1 cellular context compared by ENCODE assay signal in the genomic region with DNA sequence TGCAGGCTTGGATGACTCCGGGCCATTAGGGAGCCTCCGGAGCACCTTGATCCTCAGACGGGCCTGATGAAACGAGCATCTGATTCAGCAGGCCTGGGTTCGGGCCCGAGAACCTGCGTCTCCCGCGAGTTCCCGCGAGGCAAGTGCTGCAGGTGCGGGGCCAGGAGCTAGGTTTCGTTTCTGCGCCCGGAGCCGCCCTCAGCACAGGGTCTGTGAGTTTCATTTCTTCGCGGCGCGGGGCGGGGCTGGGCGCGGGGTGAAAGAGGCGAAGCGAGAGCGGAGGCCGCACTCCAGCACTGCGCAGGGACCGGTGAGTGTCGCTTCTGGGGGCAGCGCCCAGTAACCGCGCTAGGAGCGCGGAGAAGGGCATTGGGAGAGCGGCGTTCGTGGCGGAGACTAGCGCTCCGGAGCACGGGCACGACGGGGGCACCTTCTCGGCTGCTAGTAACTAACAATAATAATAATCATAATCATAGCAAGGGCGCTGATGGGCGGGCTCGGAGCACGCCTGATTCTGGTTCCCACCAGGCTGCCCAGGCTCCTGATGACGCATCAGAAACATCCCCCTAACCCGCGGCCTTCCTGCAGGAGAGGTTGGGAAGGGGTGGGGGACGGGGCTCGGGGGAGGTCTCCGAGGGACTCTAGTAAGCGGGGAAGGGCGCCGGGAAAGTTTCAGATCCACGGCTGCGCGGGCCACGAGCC.
A peak's percentile ranks its signal among the peaks of the same experiment; 100 is the strongest.
TF ChIP-seq lines count a peak whose summit lies in the region.

Gene MX1, plus strand, starts transcription at position 286 of the 702 bp plus-strand sequence. CDS start 5,832 bp downstream, outside the sequence.

TF ChIP-seq in GM23338, 12 proteins besides CTCF, POLR2A, EP300 and RAD21:
- TF ChIP-seq REST (IDR thresholded peaks at IDR 0.05; ENCODE audit: unreplicated experiment) (no peak), EZH2phosphoT487 (IDR thresholded peaks at IDR 0.05; ENCODE audit: unreplicated experiment) (no peak), EZH2 (IDR thresholded peaks at IDR 0.05; ENCODE audit: low read depth, unreplicated experiment) (peak; percentile 31), STAT1 (IDR thresholded peaks at IDR 0.05; ENCODE audit: unreplicated experiment) (no peak)
- TF ChIP-seq, protein P1, sequence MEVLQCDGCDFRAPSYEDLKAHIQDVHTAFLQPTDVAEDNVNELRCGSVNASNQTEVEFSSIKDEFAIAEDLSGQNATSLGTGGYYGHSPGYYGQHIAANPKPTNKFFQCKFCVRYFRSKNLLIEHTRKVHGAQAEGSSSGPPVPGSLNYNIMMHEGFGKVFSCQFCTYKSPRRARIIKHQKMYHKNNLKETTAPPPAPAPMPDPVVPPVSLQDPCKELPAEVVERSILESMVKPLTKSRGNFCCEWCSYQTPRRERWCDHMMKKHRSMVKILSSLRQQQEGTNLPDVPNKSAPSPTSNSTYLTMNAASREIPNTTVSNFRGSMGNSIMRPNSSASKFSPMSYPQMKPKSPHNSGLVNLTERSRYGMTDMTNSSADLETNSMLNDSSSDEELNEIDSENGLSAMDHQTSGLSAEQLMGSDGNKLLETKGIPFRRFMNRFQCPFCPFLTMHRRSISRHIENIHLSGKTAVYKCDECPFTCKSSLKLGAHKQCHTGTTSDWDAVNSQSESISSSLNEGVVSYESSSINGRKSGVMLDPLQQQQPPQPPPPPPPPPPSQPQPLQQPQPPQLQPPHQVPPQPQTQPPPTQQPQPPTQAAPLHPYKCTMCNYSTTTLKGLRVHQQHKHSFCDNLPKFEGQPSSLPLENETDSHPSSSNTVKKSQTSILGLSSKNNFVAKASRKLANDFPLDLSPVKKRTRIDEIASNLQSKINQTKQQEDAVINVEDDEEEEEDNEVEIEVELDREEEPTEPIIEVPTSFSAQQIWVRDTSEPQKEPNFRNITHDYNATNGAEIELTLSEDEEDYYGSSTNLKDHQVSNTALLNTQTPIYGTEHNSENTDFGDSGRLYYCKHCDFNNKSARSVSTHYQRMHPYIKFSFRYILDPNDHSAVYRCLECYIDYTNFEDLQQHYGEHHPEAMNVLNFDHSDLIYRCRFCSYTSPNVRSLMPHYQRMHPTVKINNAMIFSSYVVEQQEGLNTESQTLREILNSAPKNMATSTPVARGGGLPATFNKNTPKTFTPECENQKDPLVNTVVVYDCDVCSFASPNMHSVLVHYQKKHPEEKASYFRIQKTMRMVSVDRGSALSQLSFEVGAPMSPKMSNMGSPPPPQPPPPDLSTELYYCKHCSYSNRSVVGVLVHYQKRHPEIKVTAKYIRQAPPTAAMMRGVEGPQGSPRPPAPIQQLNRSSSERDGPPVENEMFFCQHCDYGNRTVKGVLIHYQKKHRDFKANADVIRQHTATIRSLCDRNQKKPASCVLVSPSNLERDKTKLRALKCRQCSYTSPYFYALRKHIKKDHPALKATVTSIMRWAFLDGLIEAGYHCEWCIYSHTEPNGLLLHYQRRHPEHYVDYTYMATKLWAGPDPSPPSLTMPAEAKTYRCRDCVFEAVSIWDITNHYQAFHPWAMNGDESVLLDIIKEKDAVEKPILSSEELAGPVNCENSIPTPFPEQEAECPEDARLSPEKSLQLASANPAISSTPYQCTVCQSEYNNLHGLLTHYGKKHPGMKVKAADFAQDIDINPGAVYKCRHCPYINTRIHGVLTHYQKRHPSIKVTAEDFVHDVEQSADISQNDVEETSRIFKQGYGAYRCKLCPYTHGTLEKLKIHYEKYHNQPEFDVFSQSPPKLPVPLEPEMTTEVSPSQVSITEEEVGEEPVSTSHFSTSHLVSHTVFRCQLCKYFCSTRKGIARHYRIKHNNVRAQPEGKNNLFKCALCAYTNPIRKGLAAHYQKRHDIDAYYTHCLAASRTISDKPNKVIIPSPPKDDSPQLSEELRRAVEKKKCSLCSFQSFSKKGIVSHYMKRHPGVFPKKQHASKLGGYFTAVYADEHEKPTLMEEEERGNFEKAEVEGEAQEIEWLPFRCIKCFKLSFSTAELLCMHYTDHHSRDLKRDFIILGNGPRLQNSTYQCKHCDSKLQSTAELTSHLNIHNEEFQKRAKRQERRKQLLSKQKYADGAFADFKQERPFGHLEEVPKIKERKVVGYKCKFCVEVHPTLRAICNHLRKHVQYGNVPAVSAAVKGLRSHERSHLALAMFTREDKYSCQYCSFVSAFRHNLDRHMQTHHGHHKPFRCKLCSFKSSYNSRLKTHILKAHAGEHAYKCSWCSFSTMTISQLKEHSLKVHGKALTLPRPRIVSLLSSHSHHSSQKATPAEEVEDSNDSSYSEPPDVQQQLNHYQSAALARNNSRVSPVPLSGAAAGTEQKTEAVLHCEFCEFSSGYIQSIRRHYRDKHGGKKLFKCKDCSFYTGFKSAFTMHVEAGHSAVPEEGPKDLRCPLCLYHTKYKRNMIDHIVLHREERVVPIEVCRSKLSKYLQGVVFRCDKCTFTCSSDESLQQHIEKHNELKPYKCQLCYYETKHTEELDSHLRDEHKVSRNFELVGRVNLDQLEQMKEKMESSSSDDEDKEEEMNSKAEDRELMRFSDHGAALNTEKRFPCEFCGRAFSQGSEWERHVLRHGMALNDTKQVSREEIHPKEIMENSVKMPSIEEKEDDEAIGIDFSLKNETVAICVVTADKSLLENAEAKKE (CRISPR knock-in tag; IDR thresholded peaks at IDR 0.05), result no peak
TF ChIP-seq in GM23338: peak in this region for 1.
